Comparison of ENCODE assay signal across 26 cellular contexts in the genomic region with DNA sequence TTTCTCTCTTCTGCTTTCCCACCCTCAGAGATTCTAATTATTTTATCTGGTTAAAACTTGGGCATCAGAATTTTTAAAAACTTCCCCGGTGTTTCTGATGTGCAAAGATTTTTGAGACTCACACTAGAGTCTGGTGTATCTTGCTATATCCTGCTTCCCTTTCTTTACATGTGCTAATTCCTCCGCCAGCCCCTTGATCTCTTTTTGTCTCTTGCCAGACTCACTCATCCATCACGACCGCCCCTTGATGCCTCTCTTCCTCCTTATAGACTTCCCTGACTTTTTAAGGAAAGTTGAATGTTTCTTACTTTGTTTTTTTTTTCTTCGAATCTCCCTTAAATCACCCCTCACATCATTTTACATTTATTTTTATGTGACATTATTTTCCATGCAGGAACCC.
A peak's percentile ranks its signal among the peaks of the same experiment; 100 is the strongest.
DNase-seq lines count a peak whose midpoint lies in the region; ATAC-seq, FAIRE-seq and TF ChIP-seq lines count a peak whose summit lies in the region.
"Had no signal": no experiment of that assay in that cellular context is flagged by ENCODE, and none has a peak within 500 bp of the region (broad histone marks: within the 10 kb centered on the region; RNA-seq: fewer than 3 reads in every experiment).

No MANE protein-coding gene starts in this region.

- H4K20me1 ChIP-seq in KMS-11 (ENCODE audit: insufficient read depth), result no peaks in the 10 kb centered on the region
- no peaks in the 10 kb centered on the region for H4K20me1 ChIP-seq in OCI-LY1 (ENCODE audit: insufficient read depth, low read length)

- H3K27me3 ChIP-seq in KMS-11 (ENCODE audit: insufficient read depth, low read depth) (no peaks in the 10 kb centered on the region), OCI-LY1 (ENCODE audit: insufficient read depth, low read length) (no peaks in the 10 kb centered on the region), iPS DF 6.9 (ENCODE audit: control insufficient read depth, insufficient read depth, low read length) (no peaks in the 10 kb centered on the region)
- H3K27me3 ChIP-seq: MG63, SJSA1 had no signal

- H3K4me1 ChIP-seq in KMS-11 (ENCODE audit: low read depth, poor library complexity, severe bottlenecking), result peaks cover 13% of the 10 kb centered on the region
- H3K4me1 ChIP-seq in OCI-LY1 (ENCODE audit: insufficient read depth, low read length, severe bottlenecking), result peaks cover 44% of the 10 kb centered on the region
- no peaks in the 10 kb centered on the region for H3K4me1 ChIP-seq in iPS DF 6.9 (ENCODE audit: control insufficient read depth, insufficient read depth, low read length)

- ATAC-seq in HG03342 (IDR thresholded peaks at IDR 0.05; ENCODE audit: unreplicated experiment) (no peak), HG03196 (IDR thresholded peaks at IDR 0.05; ENCODE audit: unreplicated experiment) (no peak)
- ATAC-seq in activated CD4-positive, alpha-beta T cell treated with anti-CD3 and anti-CD28 coated beads for 36 hours, result no peak
- ATAC-seq: K562, Right ventricle myocardium inferior had no signal

- H3K9me3 ChIP-seq in OCI-LY1 (ENCODE audit: low read length) (no peaks in the 10 kb centered on the region), iPS DF 6.9 (ENCODE audit: control insufficient read depth, insufficient read depth, low read length) (no peaks in the 10 kb centered on the region)
- H3K9me3 ChIP-seq: MG63, SJSA1 had no signal

- peak; percentile 4 for DNase-seq in iPS DF 6.9 (ENCODE audit: low read depth, low spot score)
- DNase-seq in activated CD4-positive, alpha-beta T cell treated with anti-CD3 and anti-CD28 coated beads for 36 hours, result no peak
- DNase-seq in frontal cortex (ENCODE audit: low spot score in 2 of 2), result no peak
- DNase-seq: CD8-positive, alpha-beta memory T cell; DMS 273 treated with DMSO at 0.1 percent for 48 hours; DMS79; EL; HCEC 1CT; MG63; NCI-H1694; NCI-H2081; NCI-H2227 treated with DMSO at 0.1 percent for 48 hours; NCI-H526 treated with DMSO at 0.1 percent for 48 hours; PC-9; T-helper 2 cell had no signal

- FAIRE-seq in frontal cortex (lab: Jason Lieb, UNC), result no peak
- FAIRE-seq: GM12892, HTR-8/SVneo, K562 had no signal

- H3K4me3 ChIP-seq in KMS-11 (IDR thresholded peaks at IDR 0.05; ENCODE audit: insufficient read depth, low read depth, low read length) (no peak overlapping the region), OCI-LY1 (ENCODE audit: low read depth, low read length, poor library complexity, severe bottlenecking) (no peak overlapping the region), iPS DF 6.9 (ENCODE audit: low read length) (no peak overlapping the region)
- H3K4me3 ChIP-seq: K562, MG63, PC-9, SJSA1 had no signal

- no peaks in the 10 kb centered on the region for H3F3A ChIP-seq in OCI-LY1 (ENCODE audit: insufficient read depth, low read length)

- H2AFZ ChIP-seq in KMS-11 (ENCODE audit: low read depth) (peak overlapping the region; percentile 53), OCI-LY1 (ENCODE audit: low read length) (0 out of 2 replicates have a peak overlapping the region, but pooled peaks have one; percentile 7)
- H2AFZ ChIP-seq: PC-9 had no signal

- peak overlapping the region; percentile 14; the same call in 1 of the 2 replicates for H3K27ac ChIP-seq in KMS-11
- peak overlapping the region; percentile 23 for H3K27ac ChIP-seq in OCI-LY1 (ENCODE audit: low read depth, low read length, poor library complexity, severe bottlenecking)
- no peak overlapping the region for H3K27ac ChIP-seq in iPS DF 6.9 (ENCODE audit: low read length)
- H3K27ac ChIP-seq: C4-2B, PC-9, SJSA1 had no signal

- POLR2A ChIA-PET in activated CD4-positive, alpha-beta T cell treated with anti-CD3 and anti-CD28 coated beads for 36 hours (lab: Charles Lee), result no interaction called here

- H3K4me2 ChIP-seq in KMS-11, result peak overlapping the region; percentile 80
- peak overlapping the region; percentile 20 for H3K4me2 ChIP-seq in OCI-LY1 (ENCODE audit: low read length)
- H3K4me2 ChIP-seq: PC-9 had no signal

- H3K36me3 Mint-ChIP-seq in activated CD4-positive, alpha-beta T cell treated with anti-CD3 and anti-CD28 coated beads for 36 hours (ENCODE audit: low read depth), result no peaks in the 10 kb centered on the region
- H3K36me3 Mint-ChIP-seq: CD8-positive, alpha-beta memory T cell had no signal

- no peak overlapping the region for H3K4me3 Mint-ChIP-seq in activated CD4-positive, alpha-beta T cell treated with anti-CD3 and anti-CD28 coated beads for 36 hours
- H3K4me3 Mint-ChIP-seq: B cell; CD8-positive, alpha-beta memory T cell had no signal

- H3K27ac Mint-ChIP-seq in activated CD4-positive, alpha-beta T cell treated with anti-CD3 and anti-CD28 coated beads for 36 hours, result no peak overlapping the region
- H3K27ac Mint-ChIP-seq: B cell; CD8-positive, alpha-beta memory T cell had no signal

- WGBS in iPS DF 6.9 (ENCODE audit: insufficient coverage, insufficient read length), result no CpG with 5 or more reads among the region's 5 CpGs

- intact Hi-C loops in activated CD4-positive, alpha-beta T cell treated with anti-CD3 and anti-CD28 coated beads for 36 hours (cut with DNase I, micrococcal nuclease), result no loop called here

- H3K9ac ChIP-seq in KMS-11 (no peak overlapping the region; the same call in 1 of the 2 replicates), OCI-LY1 (ENCODE audit: low read length) (no peak overlapping the region)

- TF ChIP-seq CTCF in KMS-11 (conservative IDR thresholded peaks at IDR 0.05; ENCODE audit: low read depth, low read length), result no peak
- TF ChIP-seq CTCF in OCI-LY1 (IDR thresholded peaks at IDR 0.05; ENCODE audit: low read length), result no peak

- H3K9me2 ChIP-seq in OCI-LY1 (ENCODE audit: low read depth, low read length), result no peaks in the 10 kb centered on the region

- H3K36me3 ChIP-seq in KMS-11 (ENCODE audit: insufficient read depth), result no peaks in the 10 kb centered on the region
- H3K36me3 ChIP-seq in OCI-LY1 (ENCODE audit: insufficient read depth, low read length), result no peaks in the 10 kb centered on the region
- H3K36me3 ChIP-seq in iPS DF 6.9 (ENCODE audit: control insufficient read depth, insufficient read depth, low read length), result no peaks in the 10 kb centered on the region
- H3K36me3 ChIP-seq: MG63, SJSA1 had no signal

- H3K9me3 Mint-ChIP-seq in activated CD4-positive, alpha-beta T cell treated with anti-CD3 and anti-CD28 coated beads for 36 hours (ENCODE audit: low read depth), result no peaks in the 10 kb centered on the region

- CTCF ChIA-PET in activated CD4-positive, alpha-beta T cell treated with anti-CD3 and anti-CD28 coated beads for 36 hours (lab: Charles Lee), result no interaction called here

- no peaks in the 10 kb centered on the region for H3K4me1 Mint-ChIP-seq in activated CD4-positive, alpha-beta T cell treated with anti-CD3 and anti-CD28 coated beads for 36 hours
- H3K4me1 Mint-ChIP-seq: B cell; CD8-positive, alpha-beta memory T cell had no signal

- H3K79me2 ChIP-seq in KMS-11 (ENCODE audit: insufficient read depth, low read depth) (no peaks in the 10 kb centered on the region), OCI-LY1 (ENCODE audit: insufficient read depth, low read length) (no peaks in the 10 kb centered on the region)

- peaks cover 5% of the 10 kb centered on the region for H3K27me3 Mint-ChIP-seq in activated CD4-positive, alpha-beta T cell treated with anti-CD3 and anti-CD28 coated beads for 36 hours
- H3K27me3 Mint-ChIP-seq: CD8-positive, alpha-beta memory T cell had no signal
